8 cellular contexts compared by ENCODE assay signal in genomic region chr16:29995911-29996772, GRCh38.
DNase-seq lines count a peak whose midpoint lies in the region; ATAC-seq lines count a peak whose summit lies in the region.

Gene INO80E (plus strand): TSS chr16:29996241. CDS start chr16:29996311, 70 bp downstream.

- H3K36me3 Mint-ChIP-seq in effector memory CD8-positive, alpha-beta T cell (ENCODE audit: insufficient read depth) = peaks cover 33% of the 10 kb centered on the region
- H3K36me3 Mint-ChIP-seq in memory B cell = peaks cover 9% of the 10 kb centered on the region

- H3K9me3 Mint-ChIP-seq in effector memory CD8-positive, alpha-beta T cell = no peaks in the 10 kb centered on the region
- no peaks in the 10 kb centered on the region for H3K9me3 Mint-ChIP-seq in memory B cell

- peak within 1 kb of the TSS; percentile 96 to 98 for H3K27ac Mint-ChIP-seq in effector memory CD8-positive, alpha-beta T cell
- peak within 1 kb of the TSS; percentile 97 for H3K27ac Mint-ChIP-seq in memory B cell

- H3K4me1 Mint-ChIP-seq in effector memory CD8-positive, alpha-beta T cell (ENCODE audit: low read depth in 2 of 2) = peaks cover 25 to 28% of the 10 kb centered on the region in 2 donors
- H3K4me1 Mint-ChIP-seq in memory B cell = peaks cover 21% of the 10 kb centered on the region

- H3K27me3 Mint-ChIP-seq in effector memory CD8-positive, alpha-beta T cell = no peaks in the 10 kb centered on the region
- no peaks in the 10 kb centered on the region for H3K27me3 Mint-ChIP-seq in memory B cell

- H3K4me3 Mint-ChIP-seq in effector memory CD8-positive, alpha-beta T cell = peak within 1 kb of the TSS; percentile 96 to 99
- peak within 1 kb of the TSS; percentile 99 for H3K4me3 Mint-ChIP-seq in memory B cell

- DNase-seq in COLO668 (lab: John Stamatoyannopoulos, UW; ENCODE audit: unreplicated experiment) (peak; percentile 98), HS-5 (ENCODE audit: low read depth) (peak; percentile 83), NOMO-1 treated with DMSO at 0.1 percent for 48 hours (lab: John Stamatoyannopoulos, UW; ENCODE audit: unreplicated experiment) (peak; percentile 95), memory B cell (ENCODE audit: low spot score in 2 of 2) (peak; percentile 98 to 99)
- DNase-seq in activated CD8-positive, alpha-beta memory T cell treated with anti-CD3 and anti-CD28 coated beads for 4 hours (ENCODE audit: low read depth in 2 of 2) = peak; percentile 99
- DNase-seq in effector memory CD8-positive, alpha-beta T cell = peak; percentile 99 to 100 (median 99)
- peak; percentile 99 for DNase-seq in stimulated activated CD8-positive, alpha-beta memory T cell treated with anti-CD3 and anti-CD28 coated beads, Interleukin-12 subunit alpha, Interleukin-12 subunit beta, amount 100 ng/mL, for 4 hours (ENCODE audit: low read depth)

- ATAC-seq in GM19468 (IDR thresholded peaks at IDR 0.05; ENCODE audit: extremely low read depth, unreplicated experiment) (peak; percentile 82), memory B cell (ENCODE audit: low read depth) (peak; percentile 94)
- peak; percentile 98 for ATAC-seq in effector memory CD8-positive, alpha-beta T cell (replicated peaks)

Comparison
In these comparisons a context has a peak if more than half of its experiments do, and no peak if none do; other contexts are left out.
1. Peak in every context shown above with its lines: DNase-seq and ATAC-seq.